In genomic region chr1:246281195-246281594, GRCh38 we compare ENCODE assay signal across 17 cellular contexts.
DNase-seq lines count a peak whose midpoint lies in the region; ATAC-seq, FAIRE-seq and TF ChIP-seq lines count a peak whose summit lies in the region.
"Had no signal": no experiment of that assay in that cellular context is flagged by ENCODE, and none has a peak within 500 bp of the region (broad histone marks: within the 10 kb centered on the region; RNA-seq: fewer than 3 reads in every experiment).

No MANE protein-coding gene starts in this region.

- TF ChIP-seq CTCF in CD8-positive, alpha-beta T cell (IDR thresholded peaks at IDR 0.05): no peak
- TF ChIP-seq CTCF in Loucy (conservative IDR thresholded peaks at IDR 0.05; ENCODE audit: low read length) (no peak), GM12878 (IDR thresholded peaks at IDR 0.05 in 2 of 3, conservative IDR thresholded peaks at IDR 0.05 in 1 of 3; ENCODE audit: control insufficient read depth in 2 of 3, extremely low read depth in 1 of 3, insufficient read depth in 1 of 3, low read depth in 3 of 3, low read length in 3 of 3) (no peak), OCI-LY7 (conservative IDR thresholded peaks at IDR 0.05; ENCODE audit: low read length) (no peak)

- H3K4ac ChIP-seq in trophoblast cell (ENCODE audit: low read depth, low read length): no peak overlapping the region

- 85% methylated on average over 4 of the region's 4 CpGs for WGBS in GM12878 (ENCODE audit: insufficient coverage, insufficient replicate concordance, low lambda C conversion rate, missing lambda C conversion rate)
- no CpG with 5 or more reads among the region's 4 CpGs for WGBS in trophoblast cell (ENCODE audit: extremely low coverage, insufficient coverage, insufficient read length)

- ATAC-seq in CD8-positive, alpha-beta T cell: no peak
- peak; percentile 58 for ATAC-seq in GM12878

- no peaks in the 10 kb centered on the region for H3K9me3 ChIP-seq in CD8-positive, alpha-beta T cell (ENCODE audit: low read length)
- H3K9me3 ChIP-seq in Loucy (ENCODE audit: insufficient read depth, low read depth, low read length) (no peaks in the 10 kb centered on the region), GM12878 (replicated peaks; ENCODE audit: control insufficient read depth, insufficient read depth, low read length) (no peaks in the 10 kb centered on the region), trophoblast cell (ENCODE audit: insufficient read depth, low read depth, low read length) (no peaks in the 10 kb centered on the region), OCI-LY7 (ENCODE audit: low read length) (no peaks in the 10 kb centered on the region)
- H3K9me3 ChIP-seq: BLaER1 had no signal

- H4K20me1 ChIP-seq in Loucy (ENCODE audit: insufficient read depth, low read length, poor library complexity, severe bottlenecking) (no peaks in the 10 kb centered on the region), GM12878 (ENCODE audit: control insufficient read depth, insufficient read depth) (no peaks in the 10 kb centered on the region), OCI-LY7 (ENCODE audit: insufficient read depth, low read length) (no peaks in the 10 kb centered on the region)
- H4K20me1 ChIP-seq: BLaER1 had no signal

- H3K79me2 ChIP-seq in Loucy (ENCODE audit: insufficient read depth, low read length): peaks cover 4% of the 10 kb centered on the region; the same call in 1 of the 2 replicates
- no peaks in the 10 kb centered on the region for H3K79me2 ChIP-seq in GM12878 (ENCODE audit: control insufficient read depth, insufficient read depth, low read length)
- peaks cover 2% of the 10 kb centered on the region for H3K79me2 ChIP-seq in trophoblast cell (ENCODE audit: control insufficient read depth, insufficient read depth, low read length, poor library complexity)
- H3K79me2 ChIP-seq in OCI-LY7 (ENCODE audit: insufficient read depth, low read depth, low read length): no peaks in the 10 kb centered on the region

- no peaks in the 10 kb centered on the region for H3K9me2 ChIP-seq in Loucy (replicated peaks; ENCODE audit: low read depth, low read length)
- no peaks in the 10 kb centered on the region for H3K9me2 ChIP-seq in OCI-LY7 (ENCODE audit: insufficient read depth, low read length)

- H2AFZ ChIP-seq in Loucy (ENCODE audit: low read length) (no peak overlapping the region), GM12878 (ENCODE audit: control insufficient read depth, low read depth, low read length) (no peak overlapping the region), trophoblast cell (ENCODE audit: insufficient read depth, low read length, poor library complexity) (no peak overlapping the region), OCI-LY7 (ENCODE audit: low read length) (no peak overlapping the region)

- H2BK5ac ChIP-seq in trophoblast cell (ENCODE audit: low read depth, low read length, poor library complexity): no peak overlapping the region

- BruUV-seq in GM12878 (replicated peaks; lab: Mats Ljungman, UMichigan) (no TSS peak), OCI-LY7 (replicated peaks; lab: Mats Ljungman, UMichigan) (no TSS peak)

- intact Hi-C loops in CD8-positive, alpha-beta T cell (cut with DNase I, micrococcal nuclease): loop anchor here in 1 of 2 experiments (10.0 kb wide), 1 partner anchor 266 kb away; no protein-coding TSS in a partner anchor
- intact Hi-C loops in GM12878 (cut with micrococcal nuclease; ENCODE audit: unreplicated experiment) (loop anchor here (5.0 kb wide), 2 partner anchors 171 to 1129 kb away; partner anchors contain the start of gene KIF26B), OCI-LY7 (cut with micrococcal nuclease; ENCODE audit: unreplicated experiment) (no loop called here)

- no peaks in the 10 kb centered on the region for H3K4me1 ChIP-seq in CD8-positive, alpha-beta T cell (ENCODE audit: insufficient read depth, low read length)
- H3K4me1 ChIP-seq in Loucy (ENCODE audit: insufficient read depth, low read length, poor library complexity, severe bottlenecking) (peaks cover 33% of the 10 kb centered on the region), GM12878 (ENCODE audit: control insufficient read depth, insufficient read depth, low read length) (no peaks in the 10 kb centered on the region), trophoblast cell (ENCODE audit: control insufficient read depth in 1 of 2, insufficient read depth in 2 of 2, low read length in 2 of 2) (peaks cover 5 to 6% of the 10 kb centered on the region in 2 experiments), OCI-LY7 (ENCODE audit: insufficient read depth, low read length, poor library complexity, severe bottlenecking) (no peaks in the 10 kb centered on the region)
- H3K4me1 ChIP-seq: BLaER1 had no signal

- SMC1A ChIA-PET in GM12878 (lab: Charles Lee; ENCODE audit: uncharacterized antibody, unreplicated experiment): interaction anchor here (0.7 to 3.9 kb wide), 10 partner anchors 10 to 1128 kb away, joined by 3 to 20 read pairs (median 4); no protein-coding TSS in a partner anchor

- in situ Hi-C loops in GM12878 (cut with MboI): loop anchor here (10.0 kb wide), 1 partner anchor 266 kb away; no protein-coding TSS in a partner anchor

- TF ChIP-seq RAD21 in GM12878 (IDR thresholded peaks at IDR 0.05; ENCODE audit: insufficient read depth, low read depth, low read length): no peak

- H3K36me3 ChIP-seq in CD8-positive, alpha-beta T cell (ENCODE audit: insufficient read depth, low read length): no peaks in the 10 kb centered on the region
- H3K36me3 ChIP-seq in Loucy (ENCODE audit: insufficient read depth, low read length) (no peaks in the 10 kb centered on the region), GM12878 (ENCODE audit: control insufficient read depth in 2 of 2, insufficient read depth in 2 of 2, low read length in 1 of 2) (no peaks in the 10 kb centered on the region), trophoblast cell (ENCODE audit: control insufficient read depth in 1 of 2, insufficient read depth in 2 of 2, low read length in 2 of 2) (no peaks in the 10 kb centered on the region), OCI-LY7 (ENCODE audit: insufficient read depth, low read length) (no peaks in the 10 kb centered on the region)
- H3K36me3 ChIP-seq: BLaER1 had no signal

- H3K18ac ChIP-seq in trophoblast cell (ENCODE audit: low read length): no peak overlapping the region

- RAD21 ChIA-PET in GM12878 (lab: Charles Lee; ENCODE audit: unreplicated experiment): interaction anchor here (0.8 to 1.6 kb wide), 3 partner anchors 98 to 270 kb away, joined by 3 to 9 read pairs (median 5); no protein-coding TSS in a partner anchor

- H2BK12ac ChIP-seq in trophoblast cell (ENCODE audit: low read length): peak overlapping the region; percentile 54

- no peaks in the 10 kb centered on the region for H3F3A ChIP-seq in Loucy (ENCODE audit: low read depth)

- no peak for DNase-seq in CD8-positive, alpha-beta T cell
- DNase-seq in GM12878 (ENCODE audit: low read depth, low spot score) (no peak), trophoblast cell (no peak), NCI-H187 treated with DMSO at 0.1 percent for 48 hours (lab: John Stamatoyannopoulos, UW) (no peak), AG08396 (ENCODE audit: low spot score) (no peak), OCI-LY7 (ENCODE audit: low spot score) (no peak)
- DNase-seq: CD4-positive, alpha-beta memory T cell; DMS 273 treated with DMSO at 0.1 percent for 48 hours; DND-41; H9 had no signal

- no peak for FAIRE-seq in GM12878 (lab: Jason Lieb, UNC)
- FAIRE-seq: GM12891, GM19239, H1 had no signal

- TF ChIP-seq POLR2A in GM12878 (IDR thresholded peaks at IDR 0.05; ENCODE audit: low read depth, low read length): no peak

- no peak overlapping the region for H3K14ac ChIP-seq in trophoblast cell (ENCODE audit: low read length)

- no peak overlapping the region for H4K8ac ChIP-seq in trophoblast cell (ENCODE audit: low read depth, low read length)

- H3K23ac ChIP-seq in trophoblast cell (ENCODE audit: low read length): no peak overlapping the region

- H3K4me3 Mint-ChIP-seq in CD8-positive, alpha-beta T cell: no peak overlapping the region
- H3K4me3 Mint-ChIP-seq: CD14-positive monocyte; CD4-positive, alpha-beta memory T cell; H9 had no signal

- H3K79me1 ChIP-seq in trophoblast cell (ENCODE audit: low read length): peaks cover 5% of the 10 kb centered on the region

- no peaks in the 10 kb centered on the region for H3K27me3 ChIP-seq in CD8-positive, alpha-beta T cell (ENCODE audit: insufficient read depth, low read length)
- H3K27me3 ChIP-seq in Loucy (ENCODE audit: insufficient read depth, low read length, poor library complexity, severe bottlenecking) (no peaks in the 10 kb centered on the region), GM12878 (replicated peaks in 1 of 2; ENCODE audit: control insufficient read depth in 2 of 2, insufficient read depth in 2 of 2, low read length in 1 of 2) (no peaks in the 10 kb centered on the region), trophoblast cell (ENCODE audit: insufficient read depth, low read length) (no peaks in the 10 kb centered on the region)
- H3K27me3 ChIP-seq: BLaER1 had no signal

- no peak overlapping the region for H3K4me3 ChIP-seq in CD8-positive, alpha-beta T cell (ENCODE audit: low read depth, low read length)
- no peak overlapping the region for H3K4me3 ChIP-seq in Loucy (ENCODE audit: low read length, poor library complexity, severe bottlenecking)
- H3K4me3 ChIP-seq in GM12878: no peak overlapping the region
- H3K4me3 ChIP-seq in trophoblast cell (ENCODE audit: low read depth, low read length): no peak overlapping the region
- H3K4me3 ChIP-seq in OCI-LY7 (ENCODE audit: low read depth, low read length, poor library complexity, severe bottlenecking): no peak overlapping the region
- H3K4me3 ChIP-seq: BLaER1 had no signal

- peak overlapping the region; percentile 46 for H3K9ac ChIP-seq in Loucy (ENCODE audit: low read depth, low read length, poor library complexity, severe bottlenecking)
- no peak overlapping the region for H3K9ac ChIP-seq in GM12878 (ENCODE audit: control insufficient read depth, insufficient read depth, low read length)
- no peak overlapping the region for H3K9ac ChIP-seq in trophoblast cell (ENCODE audit: low read length)
- H3K9ac ChIP-seq: BLaER1 had no signal

- H3K36me3 Mint-ChIP-seq in CD8-positive, alpha-beta T cell: peaks cover 24% of the 10 kb centered on the region
- H3K36me3 Mint-ChIP-seq: CD14-positive monocyte had no signal

- CTCF ChIA-PET in CD8-positive, alpha-beta T cell (lab: Charles Lee): no interaction called here
- CTCF ChIA-PET in GM12878 (lab: Yijun Ruan, JAX): interaction anchor here (0.6 to 3.7 kb wide), 13 partner anchors 10 to 1128 kb away, joined by 3 to 28 read pairs (median 5); no protein-coding TSS in a partner anchor
- CTCF ChIA-PET in OCI-LY7 (lab: Charles Lee; ENCODE audit: unreplicated experiment): no interaction called here

- H4K12ac ChIP-seq in trophoblast cell (ENCODE audit: low read depth, low read length): no peak overlapping the region

- POLR2A ChIA-PET in CD8-positive, alpha-beta T cell (lab: Charles Lee): no interaction called here
- POLR2A ChIA-PET in GM12878 (lab: Charles Lee) (no interaction called here), OCI-LY7 (lab: Charles Lee) (interaction anchor here (0.6 to 1.3 kb wide), 2 partner anchors 17 to 152 kb away, joined by 3 read pairs; no protein-coding TSS in a partner anchor)

- peaks cover 2% of the 10 kb centered on the region for H3K4me1 Mint-ChIP-seq in CD8-positive, alpha-beta T cell (ENCODE audit: low read depth)

- no peaks in the 10 kb centered on the region for H3K27me3 Mint-ChIP-seq in CD8-positive, alpha-beta T cell (ENCODE audit: low read depth)
- H3K27me3 Mint-ChIP-seq: CD4-positive, alpha-beta memory T cell had no signal

- no peaks in the 10 kb centered on the region for H3K9me3 Mint-ChIP-seq in CD8-positive, alpha-beta T cell
- H3K9me3 Mint-ChIP-seq: CD4-positive, alpha-beta memory T cell had no signal

- no peak overlapping the region for H2AK5ac ChIP-seq in trophoblast cell (ENCODE audit: low read length)

- no peak overlapping the region for H3K27ac ChIP-seq in CD8-positive, alpha-beta T cell (ENCODE audit: low read depth, low read length)
- H3K27ac ChIP-seq in GM12878 (ENCODE audit: control insufficient read depth, insufficient read depth) (no peak overlapping the region), trophoblast cell (ENCODE audit: low read depth, low read length) (no peak overlapping the region), OCI-LY7 (ENCODE audit: low read depth, low read length, poor library complexity, severe bottlenecking) (no peak overlapping the region)
- H3K27ac ChIP-seq: BLaER1, HL-60 had no signal

- no peak for TF ChIP-seq EP300 in GM12878 (IDR thresholded peaks at IDR 0.05; ENCODE audit: borderline replicate concordance in 1 of 2, control insufficient read depth in 1 of 2, low read depth in 2 of 2, low read length in 2 of 2)

- no peak overlapping the region for H4K91ac ChIP-seq in trophoblast cell (ENCODE audit: low read depth, low read length)

- no peak overlapping the region for H3K4me2 ChIP-seq in Loucy (ENCODE audit: low read depth, low read length, poor library complexity, severe bottlenecking)
- no peak overlapping the region for H3K4me2 ChIP-seq in GM12878 (ENCODE audit: control insufficient read depth, insufficient read depth)
- no peak overlapping the region for H3K4me2 ChIP-seq in trophoblast cell (ENCODE audit: low read length)
- no peak overlapping the region for H3K4me2 ChIP-seq in OCI-LY7 (ENCODE audit: low read length)
- H3K4me2 ChIP-seq: BLaER1 had no signal

- peak overlapping the region; percentile 25 for H3K27ac Mint-ChIP-seq in CD8-positive, alpha-beta T cell
- H3K27ac Mint-ChIP-seq: CD14-positive monocyte; CD4-positive, alpha-beta memory T cell; H9 had no signal

- no peak overlapping the region for H2BK120ac ChIP-seq in trophoblast cell (ENCODE audit: insufficient read depth, low read length, poor library complexity)
